Comparison of ENCODE assay signal across 8 cellular contexts in genomic region chr1:67831850-67832513, GRCh38. TPM values are rescaled to one million over a fixed set of nuclear protein-coding genes. Genes with fewer than 3 reads are reported as not detected.
A peak's percentile ranks its signal among the peaks of the same experiment; 100 is the strongest.
DNase-seq lines count a peak whose midpoint lies in the region; ATAC-seq, FAIRE-seq and TF ChIP-seq lines count a peak whose summit lies in the region.

No MANE protein-coding gene starts in this region.

- no peak overlapping the region for H3K9ac ChIP-seq in GM12878 (ENCODE audit: control insufficient read depth, insufficient read depth, low read length)

- no peak overlapping the region; the same call in 1 of the 2 replicates for H2AFZ ChIP-seq in GM12878 (ENCODE audit: control insufficient read depth, low read depth, low read length)

- BruUV-seq in GM12878 (replicated peaks; lab: Mats Ljungman, UMichigan) = no TSS peak

- intact Hi-C loops in GM12878 (cut with micrococcal nuclease; ENCODE audit: unreplicated experiment) (loop anchor here (5.0 kb wide), 1 partner anchor 60 kb away; no protein-coding TSS in a partner anchor), sciatic nerve (cut with DNase I) (no loop called here)

- H3K9me3 Mint-ChIP-seq in activated naive CD4-positive, alpha-beta T cell treated with anti-CD3 and anti-CD28 coated beads, Interleukin-2, amount 10 ng/mL, durations not matched to agents 7 days and 5 days = no peaks in the 10 kb centered on the region

- ATAC-seq in GM12878 (peak; percentile 32), sciatic nerve (peak; percentile 78), GM21423 (IDR thresholded peaks at IDR 0.05; ENCODE audit: unreplicated experiment) (no peak)

- H3K27ac ChIP-seq in GM12878 (ENCODE audit: control insufficient read depth, insufficient read depth) (no peak overlapping the region), iPS DF 6.9 (ENCODE audit: low read length) (no peak overlapping the region)

- no peaks in the 10 kb centered on the region for H3K79me2 ChIP-seq in GM12878 (ENCODE audit: control insufficient read depth, insufficient read depth, low read length)

- no peaks in the 10 kb centered on the region for H3K4me1 ChIP-seq in GM12878 (ENCODE audit: control insufficient read depth, insufficient read depth, low read length)
- peaks cover 1% of the 10 kb centered on the region; the same call in 1 of the 2 replicates for H3K4me1 ChIP-seq in iPS DF 6.9 (ENCODE audit: control insufficient read depth, insufficient read depth, low read length)

- in situ Hi-C loops in GM12878 (cut with MboI) = no loop called here

- 0 out of 2 replicates have a peak overlapping the region, but pooled peaks have one; percentile 17 for H3K4me2 ChIP-seq in GM12878 (ENCODE audit: control insufficient read depth, insufficient read depth)

- H3K36me3 ChIP-seq in GM12878 (ENCODE audit: control insufficient read depth in 2 of 2, insufficient read depth in 2 of 2, low read length in 1 of 2) (no peaks in the 10 kb centered on the region), iPS DF 6.9 (ENCODE audit: control insufficient read depth, insufficient read depth, low read length) (no peaks in the 10 kb centered on the region)

- TF ChIP-seq EP300 in GM12878 (IDR thresholded peaks at IDR 0.05; ENCODE audit: borderline replicate concordance in 1 of 2, control insufficient read depth in 1 of 2, low read depth in 2 of 2, low read length in 2 of 2) = no peak

- peaks cover 18% of the 10 kb centered on the region for H3K4me1 Mint-ChIP-seq in activated naive CD4-positive, alpha-beta T cell treated with anti-CD3 and anti-CD28 coated beads, Interleukin-2, amount 10 ng/mL, durations not matched to agents 7 days and 5 days

- CTCF ChIA-PET in activated naive CD4-positive, alpha-beta T cell treated with anti-CD3 and anti-CD28 coated beads, Interleukin-2, amount 10 ng/mL, durations not matched to agents 7 days and 5 days (lab: Charles Lee) = interaction anchor here (0.6 to 1.0 kb wide), 3 partner anchors 55 to 72 kb away, joined by 3 to 4 read pairs (median 4); no protein-coding TSS in a partner anchor
- CTCF ChIA-PET in GM12878 (lab: Yijun Ruan, JAX) = interaction anchor here (0.9 to 16.7 kb wide), 18 partner anchors 11 to 404 kb away, joined by 3 to 298 read pairs (median 6); no protein-coding TSS in a partner anchor

- no peak for TF ChIP-seq CTCF in GM12878 (IDR thresholded peaks at IDR 0.05 in 2 of 3, conservative IDR thresholded peaks at IDR 0.05 in 1 of 3; ENCODE audit: control insufficient read depth in 2 of 3, extremely low read depth in 1 of 3, insufficient read depth in 1 of 3, low read depth in 3 of 3, low read length in 3 of 3)

- H4K20me1 ChIP-seq in GM12878 (ENCODE audit: control insufficient read depth, insufficient read depth) = no peaks in the 10 kb centered on the region

- H3K27me3 ChIP-seq in GM12878 (replicated peaks in 1 of 2; ENCODE audit: control insufficient read depth in 2 of 2, insufficient read depth in 2 of 2, low read length in 1 of 2) (peaks cover 6 to 11% of the 10 kb centered on the region in 2 experiments; a peak in 3 of 4 replicates), iPS DF 6.9 (ENCODE audit: control insufficient read depth, insufficient read depth, low read length) (no peaks in the 10 kb centered on the region)

- peaks cover 67% of the 10 kb centered on the region for H3K27me3 Mint-ChIP-seq in activated naive CD4-positive, alpha-beta T cell treated with anti-CD3 and anti-CD28 coated beads, Interleukin-2, amount 10 ng/mL, durations not matched to agents 7 days and 5 days

- no peak for DNase-seq in activated naive CD4-positive, alpha-beta T cell treated with anti-CD3 and anti-CD28 coated beads, Interleukin-2, amount 10 ng/mL, durations not matched to agents 7 days and 5 days
- DNase-seq in activated naive CD4-positive, alpha-beta T cell (lab: John Stamatoyannopoulos, UW) = no peak
- DNase-seq in NCI-H345 treated with DMSO at 0.1 percent for 48 hours (lab: John Stamatoyannopoulos, UW; ENCODE audit: unreplicated experiment) (peak; percentile 25), GM12878 (ENCODE audit: low read depth, low spot score) (no peak), iPS DF 6.9 (ENCODE audit: low read depth, low spot score) (no peak), sciatic nerve (ENCODE audit: low spot score) (peak; percentile 69), NCI-H1930 (lab: John Stamatoyannopoulos, UW) (no peak)

- RAD21 ChIA-PET in GM12878 (lab: Charles Lee; ENCODE audit: unreplicated experiment) = interaction anchor here (1.0 to 15.4 kb wide), 13 partner anchors 12 to 146 kb away, joined by 3 to 320 read pairs (median 15); no protein-coding TSS in a partner anchor

- H3K9me3 ChIP-seq in GM12878 (replicated peaks; ENCODE audit: control insufficient read depth, insufficient read depth, low read length) (no peaks in the 10 kb centered on the region), iPS DF 6.9 (ENCODE audit: control insufficient read depth, insufficient read depth, low read length) (no peaks in the 10 kb centered on the region)

- no peak for FAIRE-seq in GM12878 (lab: Jason Lieb, UNC)

- 3% methylated on average over 34 of the region's 34 CpGs for WGBS in GM12878 (ENCODE audit: insufficient coverage, insufficient replicate concordance, low lambda C conversion rate, missing lambda C conversion rate)
- no CpG with 5 or more reads among the region's 34 CpGs for WGBS in iPS DF 6.9 (ENCODE audit: insufficient coverage, insufficient read length)

- no peak overlapping the region for H3K27ac Mint-ChIP-seq in activated naive CD4-positive, alpha-beta T cell treated with anti-CD3 and anti-CD28 coated beads, Interleukin-2, amount 10 ng/mL, durations not matched to agents 7 days and 5 days

- H3K36me3 Mint-ChIP-seq in activated naive CD4-positive, alpha-beta T cell treated with anti-CD3 and anti-CD28 coated beads, Interleukin-2, amount 10 ng/mL, durations not matched to agents 7 days and 5 days = no peaks in the 10 kb centered on the region

- no peak for TF ChIP-seq POLR2A in GM12878 (IDR thresholded peaks at IDR 0.05; ENCODE audit: low read depth, low read length)

- no peak overlapping the region for H3K4me3 ChIP-seq in GM12878
- H3K4me3 ChIP-seq in iPS DF 6.9 (ENCODE audit: low read length) = peak overlapping the region; percentile 96; the same call in 1 of the 2 replicates

- POLR2A ChIA-PET in GM12878 (lab: Charles Lee) = interaction anchor here (0.6 to 10.8 kb wide), 14 partner anchors 12 to 147 kb away, joined by 3 to 155 read pairs (median 5); partner anchors contain the start of gene GADD45A

- H3K4me3 Mint-ChIP-seq in activated naive CD4-positive, alpha-beta T cell treated with anti-CD3 and anti-CD28 coated beads, Interleukin-2, amount 10 ng/mL, durations not matched to agents 7 days and 5 days = peak overlapping the region; percentile 64

- TF ChIP-seq RAD21 in GM12878 (IDR thresholded peaks at IDR 0.05; ENCODE audit: insufficient read depth, low read depth, low read length) = no peak

- SMC1A ChIA-PET in GM12878 (lab: Charles Lee; ENCODE audit: uncharacterized antibody, unreplicated experiment) = interaction anchor here (1.1 to 47.8 kb wide), 17 partner anchors 8 to 145 kb away, joined by 3 to 1058 read pairs (median 7); no protein-coding TSS in a partner anchor

TF ChIP-seq in GM12878, 131 proteins besides CTCF, POLR2A, EP300 and RAD21 (continues in another document):
- TF ChIP-seq ZBTB4 (CRISPR knock-in tag; IDR thresholded peaks at IDR 0.05) (no peak), EZH2 (IDR thresholded peaks at IDR 0.05; ENCODE audit: borderline replicate concordance, control insufficient read depth, low read depth, low read length) (peak; percentile 91; the same call in 1 of the 2 replicates), ZSCAN29 (IDR thresholded peaks at IDR 0.05) (no peak), IKZF1 (conservative IDR thresholded peaks at IDR 0.05) (peak; percentile 49), SUZ12 (IDR thresholded peaks at IDR 0.05; ENCODE audit: unreplicated experiment) (peak; percentile 72)

RNA-seq across cellular contexts. Expression of gene GNG12, which starts 1.3 kb away (rescaled TPM):
- total RNA-seq in GM12878 (2013; cell fraction: nucleolus; rRNA removed) = 4.2 and 4.4 TPM in 2 replicates
- total RNA-seq in GM12878 (2014; rRNA removed) = 0.27 and 0.28 TPM in 2 replicates
- total RNA-seq in GM12878 (2014; rRNA removed; fragmentation: Illumina TruSeq; extraction: Trizol) = 0.31 and 0.32 TPM in 2 replicates
- total RNA-seq in GM12878 (2021) = 0.38 and 0.43 TPM in 2 replicates
- polyA plus RNA-seq in GM12878 (2011; ENCODE audit: low read depth) = 0.09 TPM
- 32.8 and 48.5 TPM in 2 replicates for polyA plus RNA-seq in GM12878 (2011; rRNA removed)
- 10.5 and 14.8 TPM in 2 replicates for polyA plus RNA-seq in GM12878 (2011; cell fraction: cytosol; rRNA removed)
- 12.2 and 16.1 TPM in 2 replicates for polyA plus RNA-seq in GM12878 (2011; cell fraction: nucleus; rRNA removed)
- 0.15 and 0.20 TPM in 2 replicates for polyA plus RNA-seq in GM12878 (2012)
- polyA plus RNA-seq in GM12878 (2014; fragmentation: Illumina TruSeq; extraction: Trizol) = 0.51 and 0.55 TPM in 2 replicates
- polyA plus RNA-seq in GM12878 (2014; fragmentation: Nextera tagmentation; extraction: Ambion mirVana) = under 1 TPM; 0.22 to 0.27 TPM
- polyA plus RNA-seq in GM12878 (2014; rRNA removed) = 0.25 and 0.27 TPM in 2 replicates
- under 1 TPM; 0.50 to 0.79 TPM for polyA plus RNA-seq in GM12878 (2016; fragmentation: Nextera tagmentation; extraction: Ambion mirVana)
- polyA minus RNA-seq in GM12878 (2011; rRNA and poly(A)+ RNA removed) = 20.8 and 23.3 TPM in 2 replicates
- polyA minus RNA-seq in GM12878 (2011; cell fraction: cytosol; rRNA and poly(A)+ RNA removed) = 7.5 and 7.6 TPM in 2 replicates
- 16.4 and 27.7 TPM in 2 replicates for polyA minus RNA-seq in GM12878 (2011; cell fraction: nucleus; rRNA and poly(A)+ RNA removed)
- 67.8 TPM for total RNA-seq in sciatic nerve

Comparison
In these comparisons a context has a peak if more than half of its experiments do, and no peak if none do; other contexts are left out.
1. DNase-seq: peak in NCI-H345 treated with DMSO at 0.1 percent for 48 hours (single experiment) and sciatic nerve (single experiment); none in activated naive CD4-positive, alpha-beta T cell treated with anti-CD3 and anti-CD28 coated beads, Interleukin-2, amount 10 ng/mL, durations not matched to agents 7 days and 5 days (single experiment), activated naive CD4-positive, alpha-beta T cell (0 of 4), GM12878 (single experiment), iPS DF 6.9 (single experiment) and NCI-H1930 (0 of 2).
2. RNA of gene GNG12, which starts 1.3 kb away (total RNA-seq): 67.8 TPM in sciatic nerve (single experiment); 0.27 to 4.4 TPM in GM12878; every median in the first group is over 10 times any median in the second.